Comparison of ENCODE assay signal across 10 cellular contexts in the genomic region with DNA sequence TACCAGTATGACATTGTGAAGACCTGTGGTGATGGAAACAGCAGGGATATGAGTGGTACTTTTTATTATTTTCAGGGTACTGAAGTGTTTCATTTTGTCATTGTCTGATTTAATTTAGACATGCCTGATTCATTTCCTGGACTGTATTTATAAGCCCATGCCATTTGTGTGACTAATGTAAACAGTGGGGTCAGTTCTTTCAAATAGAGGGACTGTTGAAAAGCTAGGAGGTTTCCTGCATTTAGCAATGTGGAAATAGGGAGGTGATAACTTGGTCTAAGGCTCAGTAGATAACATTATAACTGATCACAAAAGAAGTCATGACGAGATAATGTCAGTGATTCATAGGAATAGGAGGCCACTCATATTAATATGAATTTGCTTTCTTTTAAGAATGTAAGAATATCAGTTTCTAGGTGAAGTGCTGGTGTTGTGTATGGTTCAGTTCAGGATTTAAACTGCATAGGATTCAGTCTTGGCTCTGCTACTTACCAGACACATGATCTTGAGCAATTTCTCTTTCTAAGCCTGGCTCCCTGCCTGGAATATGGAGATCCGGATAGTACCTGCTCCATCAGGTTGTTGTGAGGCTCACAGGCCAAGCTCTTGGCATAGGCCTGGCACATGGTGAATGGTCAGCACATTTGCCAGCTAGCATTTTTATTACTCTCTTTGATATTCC. TPM values are rescaled to one million over a fixed set of nuclear protein-coding genes. Genes with fewer than 3 reads are reported as not detected.
DNase-seq lines count a peak whose midpoint lies in the region; ATAC-seq and TF ChIP-seq lines count a peak whose summit lies in the region.
"Had no signal": no experiment of that assay in that cellular context is flagged by ENCODE, and none has a peak within 500 bp of the region (broad histone marks: within the 10 kb centered on the region; RNA-seq: fewer than 3 reads in every experiment).

No MANE protein-coding gene starts in this region.

- POLR2A ChIA-PET in BJ (lab: Charles Lee) = no interaction called here

- H3K4me3 ChIP-seq in BJ (ENCODE audit: low read depth, low read length) (no peak overlapping the region), choroid plexus epithelial cell (ENCODE audit: low read depth, low read length) (no peak overlapping the region)
- H3K4me3 ChIP-seq: neural progenitor cell had no signal

- no peaks in the 10 kb centered on the region for H3K27me3 ChIP-seq in BJ (ENCODE audit: control insufficient read depth, insufficient read depth, low read length)

- CTCF ChIA-PET in BJ (lab: Yijun Ruan, JAX) = interaction anchor here (1.4 kb wide), 1 partner anchor 11 kb away, joined by 5 read pairs; no protein-coding TSS in a partner anchor

- H3K36me3 ChIP-seq in BJ (ENCODE audit: control insufficient read depth, insufficient read depth, low read length) = no peaks in the 10 kb centered on the region
- H3K36me3 ChIP-seq: neural progenitor cell had no signal

- ATAC-seq in GM18907 (IDR thresholded peaks at IDR 0.05; ENCODE audit: unreplicated experiment) (no peak), GM21786 (IDR thresholded peaks at IDR 0.05; ENCODE audit: unreplicated experiment) (no peak)

- DNase-seq in BJ (ENCODE audit: low read depth) = peak; percentile 47
- DNase-seq in LoVo (ENCODE audit: low spot score) = peak; percentile 72
- DNase-seq in choroid plexus epithelial cell (ENCODE audit: low read depth) = peak; percentile 92
- DNase-seq in mucosa of gallbladder (ENCODE audit: low spot score) = peak; percentile 70
- DNase-seq in NOMO-1 treated with dmso at 0.1 percent for 144 hours (lab: John Stamatoyannopoulos, UW; ENCODE audit: unreplicated experiment) = no peak
- no peak for DNase-seq in NCI-H1694 treated with DMSO at 0.1 percent for 48 hours (lab: John Stamatoyannopoulos, UW)
- DNase-seq: activated naive CD4-positive, alpha-beta T cell treated with Interleukin-2 at 50 U/mL for 16 hours had no signal

- TF ChIP-seq CTCF in BJ (IDR thresholded peaks at IDR 0.05; ENCODE audit: insufficient read depth, low read depth, low read length) = no peak
- no peak for TF ChIP-seq CTCF in choroid plexus epithelial cell (conservative IDR thresholded peaks at IDR 0.05; ENCODE audit: low read depth, low read length)

RNA-seq across cellular contexts. Expression of gene RASGRF2, which starts 7.5 kb away (rescaled TPM):
- 0.85 and 1.3 TPM in 2 replicates for polyA plus RNA-seq in BJ (2011; rRNA removed)
- 1.7 and 1.9 TPM in 2 replicates for polyA minus RNA-seq in BJ (2011; rRNA and poly(A)+ RNA removed)
- total RNA-seq in mucosa of gallbladder = 4.3 TPM

Comparison
In these comparisons a context has a peak if more than half of its experiments do, and no peak if none do; other contexts are left out.
1. DNase-seq: peak in BJ (single experiment), LoVo (single experiment), choroid plexus epithelial cell (single experiment) and mucosa of gallbladder (single experiment); none in NOMO-1 treated with dmso at 0.1 percent for 144 hours (single experiment) and NCI-H1694 treated with DMSO at 0.1 percent for 48 hours (single experiment).